1 cellular context compared by ENCODE assay signal in genomic region chr18:24114924-24115549, GRCh38.
TF ChIP-seq lines count a peak whose summit lies in the region.

No MANE protein-coding gene starts in this region.

TF ChIP-seq in GM23338, 12 proteins besides CTCF, POLR2A, EP300 and RAD21 (continued from another document):
- TF ChIP-seq REST (IDR thresholded peaks at IDR 0.05; ENCODE audit: unreplicated experiment) (no peak), NANOG (IDR thresholded peaks at IDR 0.05; ENCODE audit: borderline replicate concordance) (no peak), ZNF462 (CRISPR knock-in tag; IDR thresholded peaks at IDR 0.05) (no peak), CREB1 (CRISPR knock-in tag; IDR thresholded peaks at IDR 0.05; ENCODE audit: low read depth) (no peak), ETS1 (IDR thresholded peaks at IDR 0.05) (no peak), POLR2AphosphoS5 (IDR thresholded peaks at IDR 0.05; ENCODE audit: low read depth) (no peak), ZNF114 (CRISPR knock-in tag; IDR thresholded peaks at IDR 0.05) (no peak)
